4 cellular contexts compared by ENCODE assay signal in genomic region chr7:76511911-76512885, GRCh38. TPM values are rescaled to one million over a fixed set of nuclear protein-coding genes. Genes with fewer than 3 reads are reported as not detected.
"Had no signal": no experiment of that assay in that cellular context is flagged by ENCODE, and none has a peak within 500 bp of the region (broad histone marks: within the 10 kb centered on the region; RNA-seq: fewer than 3 reads in every experiment).

No MANE protein-coding gene starts in this region.

RNA-seq across cellular contexts. Expression of gene UPK3B, which starts 1.8 kb away (rescaled TPM):
- total RNA-seq: frontal cortex, skeletal muscle tissue had no signal
- polyA plus RNA-seq: fibroblast of lung had no signal

RNA-seq across cellular contexts. Expression of gene SPDYE16, which starts 30.9 kb away (rescaled TPM):
- total RNA-seq: activated B cell treated with CpG ODN at 0.5 μM for 24 hours, skeletal muscle tissue had no signal
- polyA plus RNA-seq: fibroblast of lung had no signal
